Comparison of ENCODE assay signal across 15 cellular contexts in genomic region chr4:52572936-52573485, GRCh38.
DNase-seq lines count a peak whose midpoint lies in the region; TF ChIP-seq lines count a peak whose summit lies in the region.
"Had no signal": no experiment of that assay in that cellular context is flagged by ENCODE, and none has a peak within 500 bp of the region (broad histone marks: within the 10 kb centered on the region; RNA-seq: fewer than 3 reads in every experiment).

No MANE protein-coding gene starts in this region.

- TF ChIP-seq CTCF in astrocyte of the cerebellum (IDR thresholded peaks at IDR 0.05; ENCODE audit: low read depth, low read length, missing control alignments), result no peak
- TF ChIP-seq CTCF in fibroblast of villous mesenchyme (IDR thresholded peaks at IDR 0.05; ENCODE audit: insufficient read depth, low read depth, low read length), result no peak
- TF ChIP-seq CTCF in transverse colon (IDR thresholded peaks at IDR 0.05), result no peak
- TF ChIP-seq CTCF in WERI-Rb-1 (IDR thresholded peaks at IDR 0.05; ENCODE audit: low read depth, low read length), result no peak

- no peak for TF ChIP-seq EP300 in transverse colon (IDR thresholded peaks at IDR 0.05; ENCODE audit: low read depth)

- H3K9me3 ChIP-seq in transverse colon (no peaks in the 10 kb centered on the region), WERI-Rb-1 (ENCODE audit: severe bottlenecking) (no peaks in the 10 kb centered on the region)
- H3K9me3 ChIP-seq: neutrophil, SJCRH30, tibial nerve had no signal

- no peaks in the 10 kb centered on the region for H3K27me3 ChIP-seq in transverse colon
- H3K27me3 ChIP-seq in WERI-Rb-1 (ENCODE audit: insufficient read depth, low read depth, severe bottlenecking), result peaks cover 56% of the 10 kb centered on the region
- H3K27me3 ChIP-seq: neutrophil, SJCRH30, tibial nerve had no signal

- 87% methylated on average over 6 of the region's 6 CpGs for WGBS in transverse colon (ENCODE audit: low coverage in 1 of 2), 2 donors

- TF ChIP-seq POLR2A in transverse colon (IDR thresholded peaks at IDR 0.05), result no peak

- DNase-seq in AG08395 (ENCODE audit: low spot score), result peak; percentile 70
- DNase-seq in HS-5 (ENCODE audit: low read depth), result peak; percentile 34
- peak; percentile 13 for DNase-seq in astrocyte of the cerebellum (ENCODE audit: low read depth)
- peak; percentile 81 for DNase-seq in fibroblast of villous mesenchyme (ENCODE audit: low read depth)
- no peak for DNase-seq in GM19238 (ENCODE audit: insufficient read length, low spot score)
- no peak for DNase-seq in transverse colon
- DNase-seq in WERI-Rb-1, result no peak
- DNase-seq in LoVo (ENCODE audit: low spot score), result no peak
- DNase-seq: activated CD4-positive, alpha-beta memory T cell treated with anti-CD3 and anti-CD28 coated beads for 36 hours; anterior cingulate cortex; immature natural killer cell; NCI-H1105; SJCRH30 had no signal

- H3K4me1 ChIP-seq in transverse colon, result peaks cover 0 to 5% (median 0%) of the 10 kb centered on the region in 4 donors
- H3K4me1 ChIP-seq: tibial nerve had no signal

- intact Hi-C loops in transverse colon (cut with DNase I; ENCODE audit: low total_unique reads), result no loop called here

- H3K27ac ChIP-seq in transverse colon (no peak overlapping the region), WERI-Rb-1 (no peak overlapping the region)
- H3K27ac ChIP-seq: neutrophil, SJCRH30, tibial nerve had no signal

- no peak overlapping the region for H3K4me3 ChIP-seq in astrocyte of the cerebellum (ENCODE audit: low read depth, low read length)
- no peak overlapping the region for H3K4me3 ChIP-seq in fibroblast of villous mesenchyme (ENCODE audit: low read depth, low read length)
- H3K4me3 ChIP-seq in transverse colon, result no peak overlapping the region
- no peak overlapping the region for H3K4me3 ChIP-seq in WERI-Rb-1 (ENCODE audit: low read depth, low read length)
- H3K4me3 ChIP-seq: SJCRH30, tibial nerve had no signal

- in situ Hi-C loops in astrocyte of the cerebellum (cut with HindIII; ENCODE audit: low sequenced_read_pairs) (no loop called here), transverse colon (cut with MboI; ENCODE audit: low pct_ligation_motif_present in 1 of 4, low pct_unique_long_range_greater_than_20kb in 1 of 4, low sequenced_read_pairs in 3 of 4) (loop anchor here in 1 of 4 donors (25.0 kb wide), 1 partner anchor 89 kb away; the partner anchor contains the start of gene USP46)

- H3K36me3 ChIP-seq in transverse colon, result no peaks in the 10 kb centered on the region
- H3K36me3 ChIP-seq in WERI-Rb-1, result no peaks in the 10 kb centered on the region
- H3K36me3 ChIP-seq: neutrophil, SJCRH30, tibial nerve had no signal

Comparison
In these comparisons a context has a peak if more than half of its experiments do, and no peak if none do; other contexts are left out.
1. DNase-seq: peak in AG08395 (single experiment), HS-5 (single experiment), astrocyte of the cerebellum (single experiment) and fibroblast of villous mesenchyme (single experiment); none in GM19238 (single experiment), transverse colon (single experiment), WERI-Rb-1 (single experiment) and LoVo (single experiment).